In the genomic region with DNA sequence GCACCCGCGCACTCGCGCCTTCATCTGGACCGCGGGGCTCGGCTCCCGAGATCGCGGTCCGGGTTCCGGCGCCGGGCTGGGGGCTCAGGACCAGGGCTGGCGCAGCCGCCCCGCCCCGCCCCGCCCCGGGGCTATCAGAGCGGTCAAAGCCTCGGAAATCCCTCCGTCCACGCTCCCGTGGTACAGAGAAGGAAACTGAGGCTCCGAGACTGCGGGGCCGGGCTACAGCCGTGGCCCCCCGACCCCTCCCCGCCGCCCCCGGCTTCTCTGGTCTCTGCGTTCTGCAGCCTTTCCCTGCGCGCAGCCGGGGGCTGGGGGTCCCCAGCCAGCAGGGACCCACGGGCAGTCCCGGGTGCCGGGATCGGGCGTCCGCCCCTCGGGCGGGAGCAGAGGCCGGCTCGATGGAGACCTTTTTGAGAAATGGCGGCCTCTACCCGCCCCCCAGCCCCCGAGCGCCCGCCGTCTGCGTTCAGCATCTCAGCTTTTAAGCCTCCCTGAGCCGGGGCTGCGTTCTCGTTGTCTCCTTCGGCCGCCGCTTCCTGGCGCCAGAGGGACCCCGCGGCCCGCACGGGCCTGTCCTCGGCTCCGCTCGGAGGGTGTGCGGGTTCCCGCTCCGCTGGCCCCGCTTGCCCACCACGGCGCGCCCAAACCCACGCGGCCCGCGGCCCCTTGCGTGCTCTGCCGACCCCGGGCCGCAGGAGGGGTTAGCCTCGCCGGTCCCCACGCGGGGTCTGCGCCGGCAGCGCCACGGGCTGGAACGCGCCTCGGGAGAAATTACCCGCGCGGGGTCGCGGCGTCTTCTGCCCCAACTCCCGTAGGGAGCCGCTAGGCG, we compare ENCODE assay signal across 8 cellular contexts. TPM values are rescaled to one million over a fixed set of nuclear protein-coding genes. Genes with fewer than 3 reads are reported as not detected.
DNase-seq lines count a peak whose midpoint lies in the region; ATAC-seq, FAIRE-seq and TF ChIP-seq lines count a peak whose summit lies in the region.

No MANE protein-coding gene starts in this region.

- no peak overlapping the region for H3K27ac Mint-ChIP-seq in activated CD8-positive, alpha-beta T cell treated with anti-CD3 and anti-CD28 coated beads for 36 hours

- peak; percentile 71 for DNase-seq in AG08395 (ENCODE audit: low spot score)
- peak; percentile 54 for DNase-seq in activated CD8-positive, alpha-beta T cell treated with anti-CD3 and anti-CD28 coated beads for 36 hours
- DNase-seq in frontal cortex (ENCODE audit: low spot score in 2 of 2) = peak; percentile 78 to 80
- no peak for DNase-seq in prostate gland (ENCODE audit: low spot score)
- no peak for DNase-seq in CD1c-positive myeloid dendritic cell (ENCODE audit: extremely low spot score)

- peaks cover 11% of the 10 kb centered on the region for H3K4me1 Mint-ChIP-seq in activated CD8-positive, alpha-beta T cell treated with anti-CD3 and anti-CD28 coated beads for 36 hours (ENCODE audit: low read depth)

- 2% methylated on average over 56 of the region's 103 CpGs for WGBS in prostate gland

- H3K36me3 Mint-ChIP-seq in activated CD8-positive, alpha-beta T cell treated with anti-CD3 and anti-CD28 coated beads for 36 hours (ENCODE audit: low read depth) = no peaks in the 10 kb centered on the region

- H3K27ac ChIP-seq in HUES6 (ENCODE audit: low read depth, low read length) (no peak overlapping the region), prostate gland (no peak overlapping the region)

- peak; percentile 43 for TF ChIP-seq CTCF in activated CD8-positive, alpha-beta T cell treated with anti-CD3 and anti-CD28 coated beads for 36 hours (IDR thresholded peaks at IDR 0.05)
- peak in 2 of 4 experiments; percentile 38 to 47 for TF ChIP-seq CTCF in prostate gland (IDR thresholded peaks at IDR 0.05)

- ATAC-seq in activated CD8-positive, alpha-beta T cell treated with anti-CD3 and anti-CD28 coated beads for 36 hours = peak; percentile 63
- ATAC-seq in GM19395 (IDR thresholded peaks at IDR 0.05; ENCODE audit: unreplicated experiment) (no peak), GM19397 (IDR thresholded peaks at IDR 0.05; ENCODE audit: unreplicated experiment) (no peak)

- no peaks in the 10 kb centered on the region for H3K9me3 Mint-ChIP-seq in activated CD8-positive, alpha-beta T cell treated with anti-CD3 and anti-CD28 coated beads for 36 hours

- H3K9me3 ChIP-seq in HUES6 (ENCODE audit: control insufficient read depth, insufficient read depth, low read depth, low read length) (no peaks in the 10 kb centered on the region), prostate gland (no peaks in the 10 kb centered on the region)

- no peak overlapping the region for H3K4me3 Mint-ChIP-seq in activated CD8-positive, alpha-beta T cell treated with anti-CD3 and anti-CD28 coated beads for 36 hours

- H3K9ac ChIP-seq in HUES6 (ENCODE audit: low read length) = no peak overlapping the region

- H3K27me3 Mint-ChIP-seq in activated CD8-positive, alpha-beta T cell treated with anti-CD3 and anti-CD28 coated beads for 36 hours = peaks cover 57% of the 10 kb centered on the region

- CTCF ChIA-PET in activated CD8-positive, alpha-beta T cell treated with anti-CD3 and anti-CD28 coated beads for 36 hours (lab: Charles Lee) = interaction anchor here (1.1 kb wide), 1 partner anchor 51 kb away, joined by 4 read pairs; no protein-coding TSS in a partner anchor

- peak overlapping the region; percentile 55 for H3K4me3 ChIP-seq in HUES6 (ENCODE audit: low read depth, low read length)
- peak overlapping the region; percentile 12 to 28 for H3K4me3 ChIP-seq in prostate gland

- no peak for FAIRE-seq in frontal cortex (lab: Jason Lieb, UNC)

- intact Hi-C loops in activated CD8-positive, alpha-beta T cell treated with anti-CD3 and anti-CD28 coated beads for 36 hours (cut with micrococcal nuclease) = no loop called here
- intact Hi-C loops in prostate gland (cut with DNase I) = loop anchor here (5.0 to 10.0 kb wide), 2 partner anchors 377 to 494 kb away; no protein-coding TSS in a partner anchor

- POLR2A ChIA-PET in activated CD8-positive, alpha-beta T cell treated with anti-CD3 and anti-CD28 coated beads for 36 hours (lab: Charles Lee) = interaction anchor here (1.0 to 4.0 kb wide), 2 partner anchors 16 to 23 kb away, joined by 3 to 15 read pairs; no protein-coding TSS in a partner anchor

- H3K4me1 ChIP-seq in HUES6 (ENCODE audit: control insufficient read depth, insufficient read depth, low read length) = peaks cover 7% of the 10 kb centered on the region; the same call in 1 of the 2 replicates
- peaks cover 37% of the 10 kb centered on the region for H3K4me1 ChIP-seq in prostate gland (replicated peaks)

- TF ChIP-seq POLR2A in prostate gland (IDR thresholded peaks at IDR 0.05) = no peak

- H3K27me3 ChIP-seq in HUES6 (ENCODE audit: control insufficient read depth, insufficient read depth, low read length) = peaks cover 100% of the 10 kb centered on the region
- H3K27me3 ChIP-seq in prostate gland (replicated peaks; ENCODE audit: insufficient read depth) = peaks cover 42% of the 10 kb centered on the region

- no peaks in the 10 kb centered on the region for H3K36me3 ChIP-seq in HUES6 (ENCODE audit: control insufficient read depth, insufficient read depth, low read length)
- no peaks in the 10 kb centered on the region for H3K36me3 ChIP-seq in prostate gland

RNA-seq across cellular contexts. Expression of a gene that starts 1.5 kb away (rescaled TPM):
- 1 to 10 TPM; 3.4 to 5.1 TPM for total RNA-seq in activated CD8-positive, alpha-beta T cell treated with anti-CD3 and anti-CD28 coated beads for 36 hours
- 6.1 TPM for total RNA-seq in frontal cortex
- total RNA-seq in prostate gland = under 1 TPM; 0.34 to 0.73 TPM

Comparison
In these comparisons a context has a peak if more than half of its experiments do, and no peak if none do; other contexts are left out.
1. DNase-seq: peak in AG08395 (single experiment), activated CD8-positive, alpha-beta T cell treated with anti-CD3 and anti-CD28 coated beads for 36 hours (single experiment) and frontal cortex (2 of 2); none in prostate gland (single experiment) and CD1c-positive myeloid dendritic cell (single experiment).